In genomic region chr22:44221710-44222475, GRCh38 we compare ENCODE assay signal across 1 cellular context.
TF ChIP-seq lines count a peak whose summit lies in the region.

No MANE protein-coding gene starts in this region.

TF ChIP-seq in GM12878, 131 proteins besides CTCF, POLR2A, EP300 and RAD21 (continued from another document):
- TF ChIP-seq, protein P1, sequence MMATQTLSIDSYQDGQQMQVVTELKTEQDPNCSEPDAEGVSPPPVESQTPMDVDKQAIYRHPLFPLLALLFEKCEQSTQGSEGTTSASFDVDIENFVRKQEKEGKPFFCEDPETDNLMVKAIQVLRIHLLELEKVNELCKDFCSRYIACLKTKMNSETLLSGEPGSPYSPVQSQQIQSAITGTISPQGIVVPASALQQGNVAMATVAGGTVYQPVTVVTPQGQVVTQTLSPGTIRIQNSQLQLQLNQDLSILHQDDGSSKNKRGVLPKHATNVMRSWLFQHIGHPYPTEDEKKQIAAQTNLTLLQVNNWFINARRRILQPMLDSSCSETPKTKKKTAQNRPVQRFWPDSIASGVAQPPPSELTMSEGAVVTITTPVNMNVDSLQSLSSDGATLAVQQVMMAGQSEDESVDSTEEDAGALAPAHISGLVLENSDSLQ (IDR thresholded peaks at IDR 0.05) = no peak
- no peak for TF ChIP-seq TCF3 (IDR thresholded peaks at IDR 0.05; ENCODE audit: borderline replicate concordance, insufficient read depth, low read depth, low read length)
- TF ChIP-seq, protein P2, sequence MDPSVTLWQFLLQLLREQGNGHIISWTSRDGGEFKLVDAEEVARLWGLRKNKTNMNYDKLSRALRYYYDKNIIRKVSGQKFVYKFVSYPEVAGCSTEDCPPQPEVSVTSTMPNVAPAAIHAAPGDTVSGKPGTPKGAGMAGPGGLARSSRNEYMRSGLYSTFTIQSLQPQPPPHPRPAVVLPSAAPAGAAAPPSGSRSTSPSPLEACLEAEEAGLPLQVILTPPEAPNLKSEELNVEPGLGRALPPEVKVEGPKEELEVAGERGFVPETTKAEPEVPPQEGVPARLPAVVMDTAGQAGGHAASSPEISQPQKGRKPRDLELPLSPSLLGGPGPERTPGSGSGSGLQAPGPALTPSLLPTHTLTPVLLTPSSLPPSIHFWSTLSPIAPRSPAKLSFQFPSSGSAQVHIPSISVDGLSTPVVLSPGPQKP (IDR thresholded peaks at IDR 0.05; ENCODE audit: low read depth, low read length) = no peak
- TF ChIP-seq JUNB (IDR thresholded peaks at IDR 0.05) = no peak
- no peak for TF ChIP-seq SREBF2 (IDR thresholded peaks at IDR 0.05; ENCODE audit: low read length)
- TF ChIP-seq BRCA1 (IDR thresholded peaks at IDR 0.05; ENCODE audit: low read depth, low read length) = no peak
